ENCODE assay signal across 1 cellular context in genomic region chr5:138725885-138726457, GRCh38.
TF ChIP-seq lines count a peak whose summit lies in the region.

No MANE protein-coding gene starts in this region.

TF ChIP-seq in HCT116, 20 proteins besides CTCF, POLR2A, EP300 and RAD21 (continued from another document):
- TF ChIP-seq ATF3 (IDR thresholded peaks at IDR 0.05) (no peak), ZNF274 (IDR thresholded peaks at IDR 0.05; ENCODE audit: low read depth, low read length) (no peak), REST (IDR thresholded peaks at IDR 0.05; ENCODE audit: low read depth) (no peak), CEBPB (IDR thresholded peaks at IDR 0.05; ENCODE audit: low read depth) (no peak), MAX (IDR thresholded peaks at IDR 0.05) (no peak)
